16 cellular contexts compared by ENCODE assay signal in the genomic region with DNA sequence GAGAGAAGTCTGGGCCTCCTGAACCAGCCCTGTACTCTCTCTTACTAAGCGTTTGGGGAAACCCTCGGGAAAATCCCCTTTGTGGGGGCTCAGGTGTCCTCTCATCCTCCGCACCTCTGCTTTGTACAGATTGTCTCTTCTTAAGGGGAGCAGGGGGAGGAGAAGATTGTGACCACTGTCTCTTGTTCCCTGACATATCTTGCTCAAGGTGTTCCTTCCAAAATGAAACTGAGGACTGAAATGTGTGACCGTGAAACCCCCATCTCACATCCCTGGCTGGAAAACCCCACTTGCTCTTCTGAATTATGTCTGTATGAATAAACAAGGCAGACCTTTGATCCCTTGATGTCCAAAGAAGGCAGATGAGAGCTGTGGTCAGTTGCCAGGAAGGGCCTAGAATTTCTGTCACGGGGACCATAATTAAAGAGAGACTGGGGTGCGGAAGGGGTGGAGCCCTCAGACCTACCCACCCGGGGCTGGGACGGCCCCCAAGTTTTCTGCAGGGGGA.
DNase-seq lines count a peak whose midpoint lies in the region; ATAC-seq and TF ChIP-seq lines count a peak whose summit lies in the region.
"Had no signal": no experiment of that assay in that cellular context is flagged by ENCODE, and none has a peak within 500 bp of the region (broad histone marks: within the 10 kb centered on the region; RNA-seq: fewer than 3 reads in every experiment).

No MANE protein-coding gene starts in this region.

- H2AFZ ChIP-seq in OCI-LY3 (ENCODE audit: low read depth, low read length) = no peak overlapping the region

- H3K4me1 ChIP-seq in OCI-LY3 (ENCODE audit: low read length) (peaks cover 59% of the 10 kb centered on the region), thyroid gland (no peaks in the 10 kb centered on the region)
- H3K4me1 ChIP-seq: tibial artery had no signal

- H3K27ac ChIP-seq in OCI-LY3 (ENCODE audit: low read length) (peak overlapping the region; percentile 94), thyroid gland (no peak overlapping the region)
- H3K27ac ChIP-seq: tibial artery had no signal

- no peaks in the 10 kb centered on the region for H3K9me3 Mint-ChIP-seq in nephron progenitor cell
- peaks cover 15% of the 10 kb centered on the region for H3K9me3 Mint-ChIP-seq in chondrocyte (ENCODE audit: low read depth)

- DNase-seq in ureter (ENCODE audit: low spot score) (no peak), nephron progenitor cell (no peak), thyroid gland (no peak), chondrocyte (ENCODE audit: low spot score) (no peak)
- DNase-seq: activated CD4-positive, alpha-beta T cell treated with anti-CD3 and anti-CD28 coated beads for 36 hours; activated gamma-delta T cell; CD8-positive, alpha-beta memory T cell; NCI-H1105 treated with DMSO at 0.1 percent for 48 hours; NCI-H774; tibial artery had no signal

- no peaks in the 10 kb centered on the region for H3K36me3 Mint-ChIP-seq in nephron progenitor cell (ENCODE audit: low read depth)
- H3K36me3 Mint-ChIP-seq in chondrocyte (ENCODE audit: low read depth) = no peaks in the 10 kb centered on the region
- H3K36me3 Mint-ChIP-seq: CD8-positive, alpha-beta memory T cell had no signal

- H3K27me3 ChIP-seq in OCI-LY3 (ENCODE audit: low read depth, low read length) = no peaks in the 10 kb centered on the region
- no peaks in the 10 kb centered on the region for H3K27me3 ChIP-seq in thyroid gland
- H3K27me3 ChIP-seq: tibial artery had no signal

- H3K27me3 Mint-ChIP-seq in nephron progenitor cell (ENCODE audit: low read depth, poor library complexity) (peaks cover 4% of the 10 kb centered on the region), chondrocyte (ENCODE audit: low read depth) (no peaks in the 10 kb centered on the region)

- WGBS in thyroid gland, 2 donors = 76 to 80% methylated on average over 8 of the region's 8 CpGs

- H3K79me2 ChIP-seq in OCI-LY3 (ENCODE audit: low read length) = no peaks in the 10 kb centered on the region

- H3K9me3 ChIP-seq in OCI-LY3 (ENCODE audit: insufficient read depth, low read length) = peaks cover 5% of the 10 kb centered on the region
- no peaks in the 10 kb centered on the region for H3K9me3 ChIP-seq in thyroid gland
- H3K9me3 ChIP-seq: tibial artery had no signal

- peak; percentile 81 for ATAC-seq in GM18520 (IDR thresholded peaks at IDR 0.05; ENCODE audit: unreplicated experiment)
- ATAC-seq in GM21390 (IDR thresholded peaks at IDR 0.05; ENCODE audit: unreplicated experiment) = peak; percentile 68
- peak; percentile 74 for ATAC-seq in HG02973 (IDR thresholded peaks at IDR 0.05; ENCODE audit: unreplicated experiment)
- ATAC-seq: activated CD4-positive, alpha-beta T cell treated with anti-CD3 and anti-CD28 coated beads for 36 hours; esophagus mucosa; SK-N-SH treated with all-trans-retinoic acid at 6 μM for 48 hours had no signal

- H3K4me1 Mint-ChIP-seq in nephron progenitor cell (peaks cover 12% of the 10 kb centered on the region), chondrocyte (ENCODE audit: low read depth) (no peaks in the 10 kb centered on the region)
- H3K4me1 Mint-ChIP-seq: activated CD4-positive, alpha-beta T cell treated with anti-CD3 and anti-CD28 coated beads for 36 hours; CD8-positive, alpha-beta memory T cell had no signal

- TF ChIP-seq CTCF in OCI-LY3 (IDR thresholded peaks at IDR 0.05; ENCODE audit: low read depth, low read length) = no peak
- TF ChIP-seq CTCF in nephron progenitor cell (IDR thresholded peaks at IDR 0.05) = no peak
- TF ChIP-seq CTCF in thyroid gland (IDR thresholded peaks at IDR 0.05) = no peak
- no peak for TF ChIP-seq CTCF in chondrocyte (IDR thresholded peaks at IDR 0.05)

- peak overlapping the region; percentile 74 for H3K4me2 ChIP-seq in OCI-LY3 (ENCODE audit: low read length)

- H3K9ac ChIP-seq in OCI-LY3 (ENCODE audit: low read length) = peak overlapping the region; percentile 85

- H3K4me3 ChIP-seq in OCI-LY3 (ENCODE audit: low read length) (peak overlapping the region; percentile 58), thyroid gland (replicated peaks in 1 of 3) (no peak overlapping the region)
- H3K4me3 ChIP-seq: tibial artery had no signal

- no peak overlapping the region for H3K4me3 Mint-ChIP-seq in nephron progenitor cell
- no peak overlapping the region for H3K4me3 Mint-ChIP-seq in chondrocyte (ENCODE audit: unreplicated experiment)
- H3K4me3 Mint-ChIP-seq: activated CD4-positive, alpha-beta T cell treated with anti-CD3 and anti-CD28 coated beads for 36 hours; CD8-positive, alpha-beta memory T cell had no signal

- H3K36me3 ChIP-seq in OCI-LY3 (replicated peaks; ENCODE audit: low read depth, low read length) = peaks cover 25% of the 10 kb centered on the region
- no peaks in the 10 kb centered on the region for H3K36me3 ChIP-seq in thyroid gland
- H3K36me3 ChIP-seq: tibial artery had no signal

- TF ChIP-seq POLR2A in thyroid gland (IDR thresholded peaks at IDR 0.05) = no peak

- no peak overlapping the region for H3K27ac Mint-ChIP-seq in nephron progenitor cell
- H3K27ac Mint-ChIP-seq in chondrocyte (ENCODE audit: unreplicated experiment) = no peak overlapping the region
- H3K27ac Mint-ChIP-seq: activated CD4-positive, alpha-beta T cell treated with anti-CD3 and anti-CD28 coated beads for 36 hours; CD8-positive, alpha-beta memory T cell had no signal

- H4K20me1 ChIP-seq in OCI-LY3 (ENCODE audit: insufficient read depth, low read length) = no peaks in the 10 kb centered on the region

- intact Hi-C loops in thyroid gland (cut with DNase I) = no loop called here
